Comparison of ENCODE assay signal across 1 cellular context in genomic region chr19:10270180-10270615, GRCh38.
TF ChIP-seq lines count a peak whose summit lies in the region.

No MANE protein-coding gene starts in this region.

TF ChIP-seq in HCT116, 20 proteins besides CTCF, POLR2A, EP300 and RAD21 (continued from another document):
- no peak for TF ChIP-seq MAX (IDR thresholded peaks at IDR 0.05)
TF ChIP-seq in HCT116: peak in this region for 0.
